In the genomic region with DNA sequence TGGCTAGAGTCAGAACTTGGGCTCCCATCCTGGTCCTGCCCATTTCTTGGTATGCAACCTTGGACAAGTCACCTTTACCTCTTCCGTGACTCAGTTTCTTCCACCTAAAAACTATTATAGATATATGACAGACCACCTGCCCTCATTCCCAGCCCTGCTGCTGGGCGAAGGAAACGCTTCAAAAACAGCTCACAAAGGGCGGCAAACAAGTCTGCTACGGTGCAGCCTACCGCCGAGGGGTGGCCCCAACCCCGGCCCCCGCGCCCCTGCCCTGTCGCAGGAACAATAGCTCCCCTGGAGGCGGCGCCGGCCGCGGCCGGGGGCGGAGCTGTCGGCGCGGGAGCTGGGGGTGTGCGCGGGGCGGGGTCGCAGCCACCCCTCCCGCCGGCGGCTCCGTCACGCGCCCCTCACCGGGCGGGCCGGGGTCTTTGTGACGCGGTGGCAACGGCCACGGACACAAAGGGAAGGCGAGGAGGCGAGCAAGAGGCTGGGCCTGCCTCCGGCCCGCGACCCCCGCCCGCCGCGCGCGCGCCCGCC, we compare ENCODE assay signal across 8 cellular contexts. TPM values are rescaled to one million over a fixed set of nuclear protein-coding genes. Genes with fewer than 3 reads are reported as not detected.
DNase-seq lines count a peak whose midpoint lies in the region; FAIRE-seq and TF ChIP-seq lines count a peak whose summit lies in the region.

A gene with protein sequence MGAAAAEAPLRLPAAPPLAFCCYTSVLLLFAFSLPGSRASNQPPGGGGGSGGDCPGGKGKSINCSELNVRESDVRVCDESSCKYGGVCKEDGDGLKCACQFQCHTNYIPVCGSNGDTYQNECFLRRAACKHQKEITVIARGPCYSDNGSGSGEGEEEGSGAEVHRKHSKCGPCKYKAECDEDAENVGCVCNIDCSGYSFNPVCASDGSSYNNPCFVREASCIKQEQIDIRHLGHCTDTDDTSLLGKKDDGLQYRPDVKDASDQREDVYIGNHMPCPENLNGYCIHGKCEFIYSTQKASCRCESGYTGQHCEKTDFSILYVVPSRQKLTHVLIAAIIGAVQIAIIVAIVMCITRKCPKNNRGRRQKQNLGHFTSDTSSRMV (plus strand): TSS at position 425 of the 537 bp plus-strand sequence. CDS start 396 bp downstream, outside the sequence.

- no peak within 1 kb of the TSS for H4K5ac ChIP-seq in mesendoderm (ENCODE audit: low read length)

- peak within 1 kb of the TSS; percentile 74 for H3K9ac ChIP-seq in GM23248
- peak within 1 kb of the TSS; percentile 94 for H3K9ac ChIP-seq in mesendoderm (ENCODE audit: low read length)

- H2AFZ ChIP-seq in GM23248: peak within 1 kb of the TSS; percentile 72

- H3K27ac ChIP-seq in GM23248 (no peak within 1 kb of the TSS), mesendoderm (ENCODE audit: low read depth, low read length) (peak within 1 kb of the TSS; percentile 59)

- H3K27me3 ChIP-seq in GM23248 (replicated peaks; ENCODE audit: insufficient read depth) (no peaks in the 10 kb centered on the region), mesendoderm (ENCODE audit: insufficient read depth, low read length, poor library complexity) (no peaks in the 10 kb centered on the region)

- no peaks in the 10 kb centered on the region for H3K36me3 ChIP-seq in GM23248 (ENCODE audit: low read depth)
- no peaks in the 10 kb centered on the region for H3K36me3 ChIP-seq in mesendoderm (ENCODE audit: control insufficient read depth, insufficient read depth, low read length)

- H3K9me2 ChIP-seq in GM23248 (ENCODE audit: insufficient read depth): no peaks in the 10 kb centered on the region

- no peak for TF ChIP-seq CTCF in D721Med (IDR thresholded peaks at IDR 0.05; ENCODE audit: insufficient read depth, missing control alignments)

- peaks cover 2% of the 10 kb centered on the region for H3K79me1 ChIP-seq in mesendoderm (ENCODE audit: low read length)

- H3K79me2 ChIP-seq in GM23248 (ENCODE audit: insufficient read depth): no peaks in the 10 kb centered on the region; the same call in 1 of the 2 replicates
- peaks cover 35% of the 10 kb centered on the region for H3K79me2 ChIP-seq in mesendoderm (ENCODE audit: control insufficient read depth, insufficient read depth, low read length)

- peak; percentile 57 for DNase-seq in D721Med (ENCODE audit: insufficient read length, low spot score)
- peak; percentile 66 for DNase-seq in GM23248
- peak; percentile 43 for DNase-seq in NCI-H1105 treated with DMSO at 0.1 percent for 48 hours (lab: John Stamatoyannopoulos, UW)
- peak; percentile 17 for DNase-seq in activated CD4-positive, alpha-beta T cell treated with anti-CD3 and anti-CD28 coated beads, Interleukin-2, amount 50 U/mL, for 1 hour
- peak; percentile 21 for DNase-seq in effector CD8-positive, alpha-beta T cell (lab: John Stamatoyannopoulos, UW)
- peak; percentile 90 for DNase-seq in mesendoderm
- DNase-seq in stimulated activated naive CD4-positive, alpha-beta T cell treated with Interleukin-2 at 50 U/mL for 16 hours (lab: John Stamatoyannopoulos, UW): peak; percentile 0
- no peak for DNase-seq in AML-193 (lab: John Stamatoyannopoulos, UW)

- FAIRE-seq in D721Med (lab: Jason Lieb, UNC): no peak

- H4K8ac ChIP-seq in mesendoderm (ENCODE audit: low read depth, low read length): no peak within 1 kb of the TSS

- H2AK5ac ChIP-seq in mesendoderm (ENCODE audit: low read length): no peak within 1 kb of the TSS

- peak within 1 kb of the TSS; percentile 57 for H3K18ac ChIP-seq in mesendoderm (ENCODE audit: low read length)

- H3K4me3 ChIP-seq in GM23248: peak within 1 kb of the TSS; percentile 71
- H3K4me3 ChIP-seq in mesendoderm (ENCODE audit: low read length): peak within 1 kb of the TSS; percentile 62

- H2BK120ac ChIP-seq in mesendoderm (ENCODE audit: low read depth, low read length): peak within 1 kb of the TSS; percentile 48

- peaks cover 12% of the 10 kb centered on the region; the same call in 1 of the 2 replicates for H3F3A ChIP-seq in GM23248 (ENCODE audit: insufficient read depth)

- no peaks in the 10 kb centered on the region for H3K9me3 ChIP-seq in GM23248 (ENCODE audit: low read depth)

- peak within 1 kb of the TSS; percentile 91 for H3K56ac ChIP-seq in mesendoderm (ENCODE audit: low read length)

- in situ Hi-C loops in GM23248 (cut with MboI): no loop called here

- 0 out of 2 replicates have a peak, but pooled peaks cover 4% of the 10 kb centered on the region for H3K4me1 ChIP-seq in GM23248 (ENCODE audit: insufficient read depth)
- H3K4me1 ChIP-seq in mesendoderm (ENCODE audit: control insufficient read depth, low read depth, low read length): peaks cover 4% of the 10 kb centered on the region

- H3K4me2 ChIP-seq in GM23248 (ENCODE audit: unreplicated experiment): peak within 1 kb of the TSS; percentile 69
- H3K4me2 ChIP-seq in mesendoderm (ENCODE audit: low read length): peak within 1 kb of the TSS; percentile 29

- no peaks in the 10 kb centered on the region for H4K20me1 ChIP-seq in GM23248 (ENCODE audit: insufficient read depth)

- H2BK15ac ChIP-seq in mesendoderm (replicated peaks; ENCODE audit: low read depth): no peak within 1 kb of the TSS

- H2BK5ac ChIP-seq in mesendoderm (ENCODE audit: low read length): peak within 1 kb of the TSS; percentile 69

- peak within 1 kb of the TSS; percentile 90 for H3K4ac ChIP-seq in mesendoderm (ENCODE audit: low read depth, low read length)

- H3K23ac ChIP-seq in mesendoderm (ENCODE audit: low read length): peak within 1 kb of the TSS; percentile 85

- 20 to 29% methylated on average over 8 to 10 of the region's 51 CpGs for WGBS in GM23248 (ENCODE audit: low coverage in 1 of 2, low lambda C conversion rate in 2 of 2, missing lambda C conversion rate in 2 of 2), 2 experiments
- WGBS in mesendoderm (ENCODE audit: extremely low coverage, insufficient coverage, low lambda C conversion rate): no CpG with 5 or more reads among the region's 51 CpGs

RNA-seq across cellular contexts. Expression of the gene that starts here (rescaled TPM):
- total RNA-seq in GM23248 (2014; rRNA removed; shearing (Covaris generic)): 0.43 and 4.4 TPM in 2 replicates
- 0.34 and 0.68 TPM in 2 replicates for polyA plus RNA-seq in GM23248 (2016; fragmentation: Nextera tagmentation; extraction: Ambion mirVana)
- polyA plus RNA-seq in mesendoderm (2013, experiment 1 of 2): 9.0 TPM
- polyA plus RNA-seq in mesendoderm (2013, experiment 2 of 2): 7.4 TPM

Comparison
In these comparisons a context has a peak if more than half of its experiments do, and no peak if none do; other contexts are left out.
1. DNase-seq: peak in D721Med (single experiment), GM23248 (single experiment), NCI-H1105 treated with DMSO at 0.1 percent for 48 hours (single experiment), activated CD4-positive, alpha-beta T cell treated with anti-CD3 and anti-CD28 coated beads, Interleukin-2, amount 50 U/mL, for 1 hour (single experiment), effector CD8-positive, alpha-beta T cell (single experiment), mesendoderm (single experiment) and stimulated activated naive CD4-positive, alpha-beta T cell treated with Interleukin-2 at 50 U/mL for 16 hours (single experiment); none in AML-193 (0 of 2).